Comparison of ENCODE assay signal across 1 cellular context in the genomic region with DNA sequence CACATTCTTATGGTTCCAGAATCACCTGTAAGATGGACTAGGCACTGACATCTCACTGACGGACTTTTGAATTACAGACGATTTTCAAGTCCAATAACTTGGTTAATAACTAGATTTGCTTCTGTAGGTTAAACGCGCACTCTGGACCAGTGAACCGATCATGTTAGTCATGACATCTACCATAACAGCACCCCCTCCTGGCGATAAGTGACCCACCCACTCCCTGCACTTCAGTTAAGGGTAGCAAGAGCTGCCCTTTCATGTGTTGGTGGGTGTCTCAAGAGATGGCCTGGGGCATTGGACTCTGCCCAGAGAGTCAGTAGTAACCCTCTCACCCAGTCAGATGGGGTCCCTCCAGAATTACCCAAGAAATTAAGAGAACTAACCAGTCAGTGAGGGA.
TF ChIP-seq lines count a peak whose summit lies in the region.

No MANE protein-coding gene starts in this region.

TF ChIP-seq in HCT116, 20 proteins besides CTCF, POLR2A, EP300 and RAD21 (continued from another document):
- TF ChIP-seq POLR2AphosphoS5 (IDR thresholded peaks at IDR 0.05; ENCODE audit: low read depth, low read length) (no peak), REST (IDR thresholded peaks at IDR 0.05; ENCODE audit: low read depth) (no peak), ELF1 (IDR thresholded peaks at IDR 0.05; ENCODE audit: borderline replicate concordance, low read depth) (no peak), EGR1 (IDR thresholded peaks at IDR 0.05; ENCODE audit: low read depth) (no peak), FOSL1 (IDR thresholded peaks at IDR 0.05; ENCODE audit: low read depth) (no peak), SP1 (IDR thresholded peaks at IDR 0.05; ENCODE audit: low read depth) (no peak), SIN3A (IDR thresholded peaks at IDR 0.05; ENCODE audit: low read depth) (no peak), JUND (IDR thresholded peaks at IDR 0.05) (no peak), ZNF274 (IDR thresholded peaks at IDR 0.05; ENCODE audit: low read depth, low read length) (no peak)
- TF ChIP-seq, protein P1, sequence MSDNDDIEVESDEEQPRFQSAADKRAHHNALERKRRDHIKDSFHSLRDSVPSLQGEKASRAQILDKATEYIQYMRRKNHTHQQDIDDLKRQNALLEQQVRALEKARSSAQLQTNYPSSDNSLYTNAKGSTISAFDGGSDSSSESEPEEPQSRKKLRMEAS (IDR thresholded peaks at IDR 0.05) = no peak
- TF ChIP-seq, protein P2, sequence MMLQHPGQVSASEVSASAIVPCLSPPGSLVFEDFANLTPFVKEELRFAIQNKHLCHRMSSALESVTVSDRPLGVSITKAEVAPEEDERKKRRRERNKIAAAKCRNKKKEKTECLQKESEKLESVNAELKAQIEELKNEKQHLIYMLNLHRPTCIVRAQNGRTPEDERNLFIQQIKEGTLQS (IDR thresholded peaks at IDR 0.05) = no peak
